Comparison of ENCODE assay signal across 14 cellular contexts in genomic region chr14:19658706-19659105, GRCh38. TPM values are rescaled to one million over a fixed set of nuclear protein-coding genes. Genes with fewer than 3 reads are reported as not detected.
"Had no signal": no experiment of that assay in that cellular context is flagged by ENCODE, and none has a peak within 500 bp of the region (broad histone marks: within the 10 kb centered on the region; RNA-seq: fewer than 3 reads in every experiment).

No MANE protein-coding gene starts in this region.

RNA-seq across cellular contexts. Expression of gene OR11H2, which starts 55.0 kb away (rescaled TPM):
- total RNA-seq: activated CD4-positive, alpha-beta memory T cell treated with anti-CD3 and anti-CD28 coated beads, Interleukin-2, amount 10 ng/mL, durations not matched to agents 7 days and 5 days; activated CD4-positive, alpha-beta T cell treated with anti-CD3 and anti-CD28 coated beads for 36 hours; activated CD4-positive, alpha-beta T cell treated with anti-CD3 and anti-CD28 coated beads, Interleukin-2, amount 10 ng/mL, durations not matched to agents 7 days and 5 days; activated CD8-positive, alpha-beta memory T cell treated with anti-CD3 and anti-CD28 coated beads, Interleukin-2, amount 10 ng/mL, durations not matched to agents 7 days and 5 days; activated CD8-positive, alpha-beta T cell treated with anti-CD3 and anti-CD28 coated beads, Interleukin-2, amount 10 ng/mL, durations not matched to agents 7 days and 5 days; activated naive CD8-positive, alpha-beta T cell treated with anti-CD3 and anti-CD28 coated beads, Interleukin-2, amount 10 ng/mL, durations not matched to agents 7 days and 5 days; activated T-helper 2 cell treated with anti-CD3 and anti-CD28 coated beads, Interferon-gamma antibody, Interleukin-2, Interleukin-4, amounts not matched to agents 10 μg/mL and 5 μg/mL and 100 μg/mL, durations not matched to agents 14 hours and 24 hours and 36 hours; ascending aorta; cardiac septum; T-cell; T-helper 1 cell treated with Interleukin-12 subunit alpha and Interleukin-12 subunit beta and Interleukin-4 antibody, amounts not matched to agents 30 ng/mL and 1 ng/mL, for 36 hours; T-helper 17 cell; T-helper 2 cell treated with Interferon-gamma antibody and Interleukin-4, amounts not matched to agents 100 ng/mL and 5 ng/mL, for 36 hours; WTC11 had no signal
